In the genomic region with DNA sequence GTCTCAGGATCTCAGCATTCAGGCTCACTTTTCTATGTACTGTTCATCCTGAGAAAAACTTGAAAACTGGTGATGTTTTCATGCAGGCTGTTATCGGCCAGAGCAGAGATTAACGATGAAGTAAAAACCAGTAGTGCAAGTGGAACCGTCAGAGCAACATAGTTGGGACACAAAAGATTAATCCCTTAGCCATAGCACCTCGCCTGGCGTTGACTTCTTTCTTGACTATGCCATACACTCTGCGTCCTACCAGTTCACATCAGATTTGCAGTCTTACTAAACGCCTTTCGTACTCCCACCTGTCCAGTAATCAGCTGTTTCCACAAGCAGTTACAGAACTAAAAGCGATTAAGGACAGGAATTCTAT, we compare ENCODE assay signal across 8 cellular contexts. TPM values are rescaled to one million over a fixed set of nuclear protein-coding genes. Genes with fewer than 3 reads are reported as not detected.
DNase-seq lines count a peak whose midpoint lies in the region; ATAC-seq and TF ChIP-seq lines count a peak whose summit lies in the region.

No MANE protein-coding gene starts in this region.

- H3K4me2 ChIP-seq in mesendoderm (ENCODE audit: low read length) = peak overlapping the region; percentile 90
- no peak overlapping the region for H3K4me2 ChIP-seq in mammary epithelial cell (ENCODE audit: insufficient read depth, low read depth, low read length)

- H2BK5ac ChIP-seq in mesendoderm (ENCODE audit: low read length) = no peak overlapping the region

- H3K36me3 Mint-ChIP-seq in CD4-positive, alpha-beta memory T cell = peaks cover 0 to 22% of the 10 kb centered on the region in 2 donors
- H3K36me3 Mint-ChIP-seq in activated naive CD8-positive, alpha-beta T cell treated with anti-CD3 and anti-CD28 coated beads, Interleukin-2, amount 10 ng/mL, durations not matched to agents 7 days and 5 days = peaks cover 7% of the 10 kb centered on the region

- peaks cover 44% of the 10 kb centered on the region for H3K4me1 ChIP-seq in CD4-positive, alpha-beta memory T cell (ENCODE audit: insufficient read depth, low read length)
- H3K4me1 ChIP-seq in mesendoderm (ENCODE audit: control insufficient read depth, low read depth, low read length) (no peaks in the 10 kb centered on the region), mammary epithelial cell (ENCODE audit: insufficient read depth, low read length) (no peaks in the 10 kb centered on the region)

- no peak overlapping the region for H3K23ac ChIP-seq in mesendoderm (ENCODE audit: low read length)

- intact Hi-C loops in CD4-positive, alpha-beta memory T cell (cut with micrococcal nuclease) = loop anchor here (5.0 to 10.0 kb wide), 3 partner anchors 36 to 1043 kb away; a partner anchor contains a TSS
- intact Hi-C loops in mammary epithelial cell (cut with micrococcal nuclease) = no loop called here

- no peak overlapping the region for H2AFZ ChIP-seq in mammary epithelial cell (ENCODE audit: low read depth, low read length)

- in situ Hi-C loops in mammary epithelial cell (cut with MboI; ENCODE audit: low sequenced_read_pairs in 2 of 2) = no loop called here

- no peaks in the 10 kb centered on the region for H3K79me1 ChIP-seq in mesendoderm (ENCODE audit: low read length)

- no peak overlapping the region for H2BK120ac ChIP-seq in mesendoderm (ENCODE audit: low read depth, low read length)

- peak overlapping the region; percentile 39 for H3K18ac ChIP-seq in mesendoderm (ENCODE audit: low read length)

- ATAC-seq in HG02642 (IDR thresholded peaks at IDR 0.05; ENCODE audit: poor library complexity, unreplicated experiment) = peak; percentile 21
- ATAC-seq in activated naive CD8-positive, alpha-beta T cell treated with anti-CD3 and anti-CD28 coated beads, Interleukin-2, amount 10 ng/mL, durations not matched to agents 7 days and 5 days (ENCODE audit: low read depth) = peak; percentile 2

- WGBS in mesendoderm (ENCODE audit: extremely low coverage, insufficient coverage, low lambda C conversion rate) = no CpG with 5 or more reads among the region's 9 CpGs
- WGBS in mammary epithelial cell (ENCODE audit: low coverage, missing lambda C conversion rate) = no CpG with 5 or more reads among the region's 9 CpGs

- H3K4me1 Mint-ChIP-seq in CD4-positive, alpha-beta memory T cell = peaks cover 0 to 28% (median 6%) of the 10 kb centered on the region in 4 donors
- H3K4me1 Mint-ChIP-seq in activated naive CD8-positive, alpha-beta T cell treated with anti-CD3 and anti-CD28 coated beads, Interleukin-2, amount 10 ng/mL, durations not matched to agents 7 days and 5 days = peaks cover 10% of the 10 kb centered on the region

- peak overlapping the region; percentile 85 for H3K56ac ChIP-seq in mesendoderm (ENCODE audit: low read length)

- H3K27me3 Mint-ChIP-seq in CD4-positive, alpha-beta memory T cell = no peaks in the 10 kb centered on the region
- H3K27me3 Mint-ChIP-seq in activated naive CD8-positive, alpha-beta T cell treated with anti-CD3 and anti-CD28 coated beads, Interleukin-2, amount 10 ng/mL, durations not matched to agents 7 days and 5 days = no peaks in the 10 kb centered on the region

- no peak overlapping the region for H2AK5ac ChIP-seq in mesendoderm (ENCODE audit: low read length)

- dilution Hi-C loops in mammary epithelial cell (cut with HindIII; ENCODE audit: low sequenced_read_pairs) = no loop called here

- peak overlapping the region; percentile 73 for H3K9ac ChIP-seq in mesendoderm (ENCODE audit: low read length)
- no peak overlapping the region for H3K9ac ChIP-seq in mammary epithelial cell (ENCODE audit: insufficient read depth, low read length)

- peak overlapping the region in 2 of 8 donors; percentile 99 for H3K4me3 Mint-ChIP-seq in CD4-positive, alpha-beta memory T cell
- H3K4me3 Mint-ChIP-seq in activated naive CD8-positive, alpha-beta T cell treated with anti-CD3 and anti-CD28 coated beads, Interleukin-2, amount 10 ng/mL, durations not matched to agents 7 days and 5 days = peak overlapping the region; percentile 98

- no peak overlapping the region for H4K5ac ChIP-seq in mesendoderm (ENCODE audit: low read length)

- peak overlapping the region in 2 of 7 donors; percentile 96 to 99 for H3K27ac Mint-ChIP-seq in CD4-positive, alpha-beta memory T cell
- H3K27ac Mint-ChIP-seq in activated naive CD8-positive, alpha-beta T cell treated with anti-CD3 and anti-CD28 coated beads, Interleukin-2, amount 10 ng/mL, durations not matched to agents 7 days and 5 days = peak overlapping the region; percentile 99

- no peak overlapping the region for H4K8ac ChIP-seq in mesendoderm (ENCODE audit: low read depth, low read length)

- H3K79me2 ChIP-seq in mesendoderm (ENCODE audit: control insufficient read depth, insufficient read depth, low read length) (peaks cover 18% of the 10 kb centered on the region), mammary epithelial cell (ENCODE audit: insufficient read depth, low read length) (no peaks in the 10 kb centered on the region)

- no peaks in the 10 kb centered on the region for H4K20me1 ChIP-seq in mammary epithelial cell (ENCODE audit: insufficient read depth, low read length)

- no peaks in the 10 kb centered on the region for H3K36me3 ChIP-seq in CD4-positive, alpha-beta memory T cell (ENCODE audit: insufficient read depth, low read length)
- H3K36me3 ChIP-seq in mesendoderm (ENCODE audit: control insufficient read depth, insufficient read depth, low read length) = no peaks in the 10 kb centered on the region
- H3K36me3 ChIP-seq in mammary epithelial cell (ENCODE audit: insufficient read depth, low read length) = no peaks in the 10 kb centered on the region

- no peaks in the 10 kb centered on the region for H3K27me3 ChIP-seq in CD4-positive, alpha-beta memory T cell (ENCODE audit: insufficient read depth, low read length)
- H3K27me3 ChIP-seq in mesendoderm (ENCODE audit: insufficient read depth, low read length, poor library complexity) (no peaks in the 10 kb centered on the region), mammary epithelial cell (ENCODE audit: insufficient read depth, low read length) (no peaks in the 10 kb centered on the region)

- no peaks in the 10 kb centered on the region for H3K9me3 ChIP-seq in CD4-positive, alpha-beta memory T cell (ENCODE audit: control insufficient read depth in 1 of 2, low read length in 2 of 2)
- H3K9me3 ChIP-seq in mammary epithelial cell (replicated peaks; ENCODE audit: insufficient read depth, low read length) = no peaks in the 10 kb centered on the region

- CTCF ChIA-PET in CD4-positive, alpha-beta memory T cell (lab: Charles Lee; ENCODE audit: partially characterized antibody) = no interaction called here
- CTCF ChIA-PET in mammary epithelial cell (lab: Charles Lee; ENCODE audit: low non-redundant PET) = no interaction called here

- no peak for DNase-seq in CD4-positive, alpha-beta memory T cell
- DNase-seq in activated naive CD8-positive, alpha-beta T cell treated with anti-CD3 and anti-CD28 coated beads, Interleukin-2, amount 10 ng/mL, durations not matched to agents 7 days and 5 days = no peak
- DNase-seq in mesendoderm (no peak), SKM-1 (lab: John Stamatoyannopoulos, UW; ENCODE audit: unreplicated experiment) (no peak), foreskin melanocyte (no peak), mammary epithelial cell (no peak), NCI-H82 treated with DMSO at 0.1 percent for 48 hours (lab: John Stamatoyannopoulos, UW; ENCODE audit: unreplicated experiment) (no peak)

- H3K4me3 ChIP-seq in CD4-positive, alpha-beta memory T cell (ENCODE audit: low read length in 2 of 2) = peak overlapping the region; percentile 76 to 84
- H3K4me3 ChIP-seq in mesendoderm (ENCODE audit: low read length) = peak overlapping the region; percentile 62
- H3K4me3 ChIP-seq in mammary epithelial cell (replicated peaks in 1 of 3; ENCODE audit: insufficient read depth in 1 of 3, low read depth in 2 of 3, low read length in 3 of 3) = no peak overlapping the region

- peak overlapping the region; percentile 86 for H3K27ac ChIP-seq in CD4-positive, alpha-beta memory T cell (ENCODE audit: low read depth, low read length)
- H3K27ac ChIP-seq in mesendoderm (ENCODE audit: low read depth, low read length) (no peak overlapping the region), mammary epithelial cell (ENCODE audit: insufficient read depth, low read depth, low read length) (no peak overlapping the region)

- POLR2A ChIA-PET in CD4-positive, alpha-beta memory T cell (lab: Charles Lee; ENCODE audit: partially characterized antibody) = interaction anchor here (0.6 to 2.9 kb wide), 6 partner anchors 11 to 1044 kb away, joined by 3 to 15 read pairs (median 3); no protein-coding TSS in a partner anchor
- POLR2A ChIA-PET in activated naive CD8-positive, alpha-beta T cell treated with anti-CD3 and anti-CD28 coated beads, Interleukin-2, amount 10 ng/mL, durations not matched to agents 7 days and 5 days (lab: Charles Lee) = interaction anchor here (0.6 to 0.9 kb wide), 8 partner anchors 68 to 1457 kb away, joined by 3 to 6 read pairs (median 4); a partner anchor contains a TSS

- no peaks in the 10 kb centered on the region for H3K9me3 Mint-ChIP-seq in CD4-positive, alpha-beta memory T cell
- no peaks in the 10 kb centered on the region for H3K9me3 Mint-ChIP-seq in activated naive CD8-positive, alpha-beta T cell treated with anti-CD3 and anti-CD28 coated beads, Interleukin-2, amount 10 ng/mL, durations not matched to agents 7 days and 5 days

- H2BK15ac ChIP-seq in mesendoderm (replicated peaks; ENCODE audit: low read depth) = no peak overlapping the region

- BruUV-seq in mammary epithelial cell (replicated peaks; lab: Mats Ljungman, UMichigan) = no TSS peak

- no peak for TF ChIP-seq CTCF in mammary epithelial cell (conservative IDR thresholded peaks at IDR 0.05 in 1 of 2, IDR thresholded peaks at IDR 0.05 in 1 of 2; ENCODE audit: extremely low read depth in 1 of 2, insufficient read depth in 1 of 2, low read depth in 1 of 2, low read length in 2 of 2)

- no peak overlapping the region for H3K4ac ChIP-seq in mesendoderm (ENCODE audit: low read depth, low read length)

RNA-seq across cellular contexts. Expression of a gene that starts 39.4 kb away (rescaled TPM):
- total RNA-seq in CD4-positive, alpha-beta memory T cell = 10 to 100 TPM; 56.3 to 58.9 TPM
- polyA plus RNA-seq in CD4-positive, alpha-beta memory T cell = not detected
- 10 to 100 TPM; 33.2 to 36.0 TPM for total RNA-seq in activated naive CD8-positive, alpha-beta T cell treated with anti-CD3 and anti-CD28 coated beads, Interleukin-2, amount 10 ng/mL, durations not matched to agents 7 days and 5 days
- polyA plus RNA-seq in mesendoderm (2013, experiment 1 of 2) = 13.2 TPM
- polyA plus RNA-seq in mesendoderm (2013, experiment 2 of 2) = 14.5 TPM
- under 1 TPM in 1 of 2 donors, not detected in 1; under 0.01 TPM for total RNA-seq in mammary epithelial cell
- not detected for polyA plus RNA-seq in mammary epithelial cell
- not detected for polyA minus RNA-seq in mammary epithelial cell

Comparison
In these comparisons a context has a peak if more than half of its experiments do, and no peak if none do; other contexts are left out.
1. H3K4me3 ChIP-seq: peak in CD4-positive, alpha-beta memory T cell (2 of 2) and mesendoderm (single experiment); none in mammary epithelial cell (0 of 3).